1 cellular context compared by ENCODE assay signal in genomic region chr3:31531465-31531991, GRCh38.
A peak's percentile ranks its signal among the peaks of the same experiment; 100 is the strongest.
TF ChIP-seq lines count a peak whose summit lies in the region.

No MANE protein-coding gene starts in this region.

TF ChIP-seq in K562, 482 proteins besides CTCF, POLR2A, EP300 and RAD21 (continued from another document):
- TF ChIP-seq, protein P1, sequence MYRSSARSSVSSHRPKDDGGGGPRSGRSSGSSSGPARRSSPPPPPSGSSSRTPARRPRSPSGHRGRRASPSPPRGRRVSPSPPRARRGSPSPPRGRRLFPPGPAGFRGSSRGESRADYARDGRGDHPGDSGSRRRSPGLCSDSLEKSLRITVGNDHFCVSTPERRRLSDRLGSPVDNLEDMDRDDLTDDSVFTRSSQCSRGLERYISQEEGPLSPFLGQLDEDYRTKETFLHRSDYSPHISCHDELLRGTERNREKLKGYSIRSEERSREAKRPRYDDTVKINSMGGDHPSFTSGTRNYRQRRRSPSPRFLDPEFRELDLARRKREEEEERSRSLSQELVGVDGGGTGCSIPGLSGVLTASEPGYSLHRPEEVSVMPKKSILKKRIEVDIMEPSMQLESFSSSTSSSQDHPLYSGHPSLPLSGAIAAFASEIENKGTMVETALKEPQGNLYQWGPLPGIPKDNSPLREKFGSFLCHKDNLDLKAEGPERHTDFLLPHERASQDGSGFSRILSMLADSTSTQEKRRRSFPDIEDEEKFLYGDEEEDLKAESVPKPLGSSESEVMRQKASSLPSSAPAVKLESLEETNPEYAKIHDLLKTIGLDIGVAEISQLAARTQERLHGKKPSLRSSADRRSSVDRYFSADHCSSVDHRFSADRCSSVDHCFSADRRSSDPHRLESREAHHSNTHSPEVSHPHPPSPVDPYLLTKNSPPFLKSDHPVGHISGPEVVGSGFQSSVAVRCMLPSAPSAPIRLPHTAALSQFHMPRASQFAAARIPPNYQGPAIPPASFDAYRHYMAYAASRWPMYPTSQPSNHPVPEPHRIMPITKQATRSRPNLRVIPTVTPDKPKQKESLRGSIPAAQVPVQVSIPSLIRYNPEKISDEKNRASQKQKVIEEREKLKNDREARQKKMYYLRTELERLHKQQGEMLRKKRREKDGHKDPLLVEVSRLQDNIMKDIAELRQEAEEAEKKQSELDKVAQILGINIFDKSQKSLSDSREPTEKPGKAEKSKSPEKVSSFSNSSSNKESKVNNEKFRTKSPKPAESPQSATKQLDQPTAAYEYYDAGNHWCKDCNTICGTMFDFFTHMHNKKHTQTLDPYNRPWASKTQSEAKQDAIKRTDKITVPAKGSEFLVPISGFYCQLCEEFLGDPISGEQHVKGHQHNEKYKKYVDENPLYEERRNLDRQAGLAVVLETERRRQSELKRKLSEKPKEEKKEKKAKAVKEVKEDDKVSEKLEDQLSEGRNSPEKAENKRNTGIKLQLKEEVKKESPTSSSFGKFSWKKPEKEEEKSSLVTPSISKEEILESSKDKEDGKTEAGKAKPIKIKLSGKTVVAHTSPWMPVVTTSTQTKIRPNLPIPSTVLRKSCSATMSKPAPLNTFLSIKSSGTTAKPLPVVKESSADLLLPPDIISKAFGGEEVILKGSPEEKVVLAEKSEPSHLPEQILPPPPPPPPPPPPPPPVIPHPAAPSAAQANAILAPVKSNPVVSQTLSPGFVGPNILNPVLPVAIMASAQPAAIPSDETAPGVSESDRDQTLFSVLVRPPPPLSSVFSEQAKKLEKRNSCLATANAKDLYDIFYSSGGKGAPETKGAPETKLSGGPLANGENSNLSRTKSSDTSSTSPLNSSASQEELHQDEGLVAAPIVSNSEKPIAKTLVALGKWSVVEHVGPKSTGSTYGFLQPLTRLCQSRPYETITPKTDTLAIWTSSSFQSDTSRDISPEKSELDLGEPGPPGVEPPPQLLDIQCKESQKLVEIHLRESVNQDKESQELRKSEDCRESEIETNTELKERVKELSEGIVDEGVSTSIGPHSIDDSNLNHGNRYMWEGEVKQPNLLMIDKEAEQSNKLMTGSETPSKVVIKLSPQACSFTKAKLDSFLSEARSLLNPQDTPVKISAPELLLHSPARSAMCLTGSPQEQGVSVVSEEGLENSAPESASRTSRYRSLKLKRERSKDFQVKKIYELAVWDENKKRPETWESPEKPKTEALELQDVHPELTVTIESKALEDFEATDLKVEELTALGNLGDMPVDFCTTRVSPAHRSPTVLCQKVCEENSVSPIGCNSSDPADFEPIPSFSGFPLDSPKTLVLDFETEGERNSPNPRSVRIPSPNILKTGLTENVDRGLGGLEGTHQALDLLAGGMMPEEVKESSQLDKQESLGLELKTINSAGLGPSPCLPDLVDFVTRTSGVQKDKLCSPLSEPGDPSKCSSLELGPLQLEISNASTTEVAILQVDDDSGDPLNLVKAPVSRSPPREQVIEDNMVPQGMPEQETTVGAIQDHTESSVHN (IDR thresholded peaks at IDR 0.05; ENCODE audit: borderline replicate concordance in 1 of 2, low read depth in 1 of 2) = no peak
- TF ChIP-seq, protein P2, sequence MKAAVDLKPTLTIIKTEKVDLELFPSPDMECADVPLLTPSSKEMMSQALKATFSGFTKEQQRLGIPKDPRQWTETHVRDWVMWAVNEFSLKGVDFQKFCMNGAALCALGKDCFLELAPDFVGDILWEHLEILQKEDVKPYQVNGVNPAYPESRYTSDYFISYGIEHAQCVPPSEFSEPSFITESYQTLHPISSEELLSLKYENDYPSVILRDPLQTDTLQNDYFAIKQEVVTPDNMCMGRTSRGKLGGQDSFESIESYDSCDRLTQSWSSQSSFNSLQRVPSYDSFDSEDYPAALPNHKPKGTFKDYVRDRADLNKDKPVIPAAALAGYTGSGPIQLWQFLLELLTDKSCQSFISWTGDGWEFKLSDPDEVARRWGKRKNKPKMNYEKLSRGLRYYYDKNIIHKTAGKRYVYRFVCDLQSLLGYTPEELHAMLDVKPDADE (conservative IDR thresholded peaks at IDR 0.05; ENCODE audit: control insufficient read depth, low read depth, low read length) = no peak
- TF ChIP-seq FOXJ3 (CRISPR knock-in tag; IDR thresholded peaks at IDR 0.05) (no peak), SMARCC2 (IDR thresholded peaks at IDR 0.05; ENCODE audit: low read depth) (peak; percentile 35; the same call in 1 of the 2 replicates), NBN (IDR thresholded peaks at IDR 0.05; ENCODE audit: low read depth) (0 out of 2 replicates have a peak, but pooled peaks have one; percentile 55), ASH1L (IDR thresholded peaks at IDR 0.05; ENCODE audit: borderline replicate concordance, low read depth, partially characterized antibody) (no peak), TCF7 (IDR thresholded peaks at IDR 0.05; ENCODE audit: borderline replicate concordance) (no peak), ETV1 (tag; conservative IDR thresholded peaks at IDR 0.05; ENCODE audit: low read depth) (peak; percentile 16; the same call in 1 of the 2 replicates), NR0B1 (IDR thresholded peaks at IDR 0.05; ENCODE audit: partially characterized antibody) (no peak), TRIM25 (IDR thresholded peaks at IDR 0.05; ENCODE audit: borderline replicate concordance) (peak; percentile 37; the same call in 1 of the 2 replicates), SNIP1 (IDR thresholded peaks at IDR 0.05; ENCODE audit: low read depth) (0 out of 2 replicates have a peak, but pooled peaks have one; percentile 16), ARNT (IDR thresholded peaks at IDR 0.05) (peak in 1 of 2 experiments; percentile 23; a peak in 1 of 4 replicates), NFRKB (IDR thresholded peaks at IDR 0.05; ENCODE audit: low read depth) (peak; percentile 90; the same call in 1 of the 2 replicates), EZH2 (IDR thresholded peaks at IDR 0.05; ENCODE audit: borderline replicate concordance, low read depth, low read length) (no peak), XRCC5 (IDR thresholded peaks at IDR 0.05; ENCODE audit: low read depth, low read length) (no peak), CHD1 (IDR thresholded peaks at IDR 0.05; ENCODE audit: low read length) (peak; percentile 85), NR2C1 (IDR thresholded peaks at IDR 0.05) (no peak), NR2C1 (tag; IDR thresholded peaks at IDR 0.05) (no peak), SMAD1 (IDR thresholded peaks at IDR 0.05; ENCODE audit: low read depth, low read length, partially characterized antibody) (no peak), SMAD4 (CRISPR knock-in tag; conservative IDR thresholded peaks at IDR 0.05) (0 out of 2 replicates have a peak, but pooled peaks have one; percentile 10), TEAD1 (CRISPR knock-in tag; IDR thresholded peaks at IDR 0.05) (peak in 1 of 2 experiments; percentile 91; a peak in 1 of 4 replicates), MTA1 (IDR thresholded peaks at IDR 0.05; ENCODE audit: borderline replicate concordance) (0 out of 2 replicates have a peak, but pooled peaks have one; percentile 21), ZNF584 (CRISPR knock-in tag; IDR thresholded peaks at IDR 0.05; ENCODE audit: low read depth) (peak; percentile 57; the same call in 1 of the 2 replicates), TAF9B (IDR thresholded peaks at IDR 0.05; ENCODE audit: partially characterized antibody) (no peak), ZKSCAN1 (IDR thresholded peaks at IDR 0.05; ENCODE audit: low read depth, low read length) (peak; percentile 58; the same call in 1 of the 2 replicates), AFF1 (IDR thresholded peaks at IDR 0.05; ENCODE audit: low read depth in 1 of 2, partially characterized antibody in 2 of 2) (peak; percentile 41 to 68)
- TF ChIP-seq, protein P3, sequence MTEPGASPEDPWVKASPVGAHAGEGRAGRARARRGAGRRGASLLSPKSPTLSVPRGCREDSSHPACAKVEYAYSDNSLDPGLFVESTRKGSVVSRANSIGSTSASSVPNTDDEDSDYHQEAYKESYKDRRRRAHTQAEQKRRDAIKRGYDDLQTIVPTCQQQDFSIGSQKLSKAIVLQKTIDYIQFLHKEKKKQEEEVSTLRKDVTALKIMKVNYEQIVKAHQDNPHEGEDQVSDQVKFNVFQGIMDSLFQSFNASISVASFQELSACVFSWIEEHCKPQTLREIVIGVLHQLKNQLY (CRISPR knock-in tag; conservative IDR thresholded peaks at IDR 0.05) = no peak
- TF ChIP-seq, protein P4, sequence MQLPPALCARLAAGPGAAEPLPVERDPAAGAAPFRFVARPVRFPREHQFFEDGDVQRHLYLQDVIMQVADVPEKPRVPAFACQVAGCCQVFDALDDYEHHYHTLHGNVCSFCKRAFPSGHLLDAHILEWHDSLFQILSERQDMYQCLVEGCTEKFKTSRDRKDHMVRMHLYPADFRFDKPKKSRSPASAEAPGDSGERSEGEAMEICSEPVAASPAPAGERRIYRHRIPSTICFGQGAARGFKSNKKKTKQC (CRISPR knock-in tag; IDR thresholded peaks at IDR 0.05) = no peak
- TF ChIP-seq, protein P5, sequence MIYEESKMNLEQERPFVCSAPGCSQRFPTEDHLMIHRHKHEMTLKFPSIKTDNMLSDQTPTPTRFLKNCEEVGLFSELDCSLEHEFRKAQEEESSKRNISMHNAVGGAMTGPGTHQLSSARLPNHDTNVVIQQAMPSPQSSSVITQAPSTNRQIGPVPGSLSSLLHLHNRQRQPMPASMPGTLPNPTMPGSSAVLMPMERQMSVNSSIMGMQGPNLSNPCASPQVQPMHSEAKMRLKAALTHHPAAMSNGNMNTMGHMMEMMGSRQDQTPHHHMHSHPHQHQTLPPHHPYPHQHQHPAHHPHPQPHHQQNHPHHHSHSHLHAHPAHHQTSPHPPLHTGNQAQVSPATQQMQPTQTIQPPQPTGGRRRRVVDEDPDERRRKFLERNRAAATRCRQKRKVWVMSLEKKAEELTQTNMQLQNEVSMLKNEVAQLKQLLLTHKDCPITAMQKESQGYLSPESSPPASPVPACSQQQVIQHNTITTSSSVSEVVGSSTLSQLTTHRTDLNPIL (CRISPR knock-in tag; IDR thresholded peaks at IDR 0.05) = 0 out of 2 replicates have a peak, but pooled peaks have one; percentile 49
- TF ChIP-seq, protein P6, sequence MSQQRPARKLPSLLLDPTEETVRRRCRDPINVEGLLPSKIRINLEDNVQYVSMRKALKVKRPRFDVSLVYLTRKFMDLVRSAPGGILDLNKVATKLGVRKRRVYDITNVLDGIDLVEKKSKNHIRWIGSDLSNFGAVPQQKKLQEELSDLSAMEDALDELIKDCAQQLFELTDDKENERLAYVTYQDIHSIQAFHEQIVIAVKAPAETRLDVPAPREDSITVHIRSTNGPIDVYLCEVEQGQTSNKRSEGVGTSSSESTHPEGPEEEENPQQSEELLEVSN (IDR thresholded peaks at IDR 0.05; ENCODE audit: borderline replicate concordance in 1 of 2, extremely low read depth in 1 of 2, insufficient read depth in 1 of 2, insufficient read length in 1 of 2, low read depth in 1 of 2, low read length in 1 of 2, poor library complexity in 1 of 2, severe bottlenecking in 1 of 2) = no peak
- TF ChIP-seq, protein P7, sequence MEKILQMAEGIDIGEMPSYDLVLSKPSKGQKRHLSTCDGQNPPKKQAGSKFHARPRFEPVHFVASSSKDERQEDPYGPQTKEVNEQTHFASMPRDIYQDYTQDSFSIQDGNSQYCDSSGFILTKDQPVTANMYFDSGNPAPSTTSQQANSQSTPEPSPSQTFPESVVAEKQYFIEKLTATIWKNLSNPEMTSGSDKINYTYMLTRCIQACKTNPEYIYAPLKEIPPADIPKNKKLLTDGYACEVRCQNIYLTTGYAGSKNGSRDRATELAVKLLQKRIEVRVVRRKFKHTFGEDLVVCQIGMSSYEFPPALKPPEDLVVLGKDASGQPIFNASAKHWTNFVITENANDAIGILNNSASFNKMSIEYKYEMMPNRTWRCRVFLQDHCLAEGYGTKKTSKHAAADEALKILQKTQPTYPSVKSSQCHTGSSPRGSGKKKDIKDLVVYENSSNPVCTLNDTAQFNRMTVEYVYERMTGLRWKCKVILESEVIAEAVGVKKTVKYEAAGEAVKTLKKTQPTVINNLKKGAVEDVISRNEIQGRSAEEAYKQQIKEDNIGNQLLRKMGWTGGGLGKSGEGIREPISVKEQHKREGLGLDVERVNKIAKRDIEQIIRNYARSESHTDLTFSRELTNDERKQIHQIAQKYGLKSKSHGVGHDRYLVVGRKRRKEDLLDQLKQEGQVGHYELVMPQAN (IDR thresholded peaks at IDR 0.05; ENCODE audit: borderline replicate concordance) = peak; percentile 80; the same call in 1 of the 2 replicates
TF ChIP-seq in K562: peak in this region for 46.
